ENCODE assay signal across 8 cellular contexts in genomic region chr11:67629386-67630229, GRCh38. TPM values are rescaled to one million over a fixed set of nuclear protein-coding genes. Genes with fewer than 3 reads are reported as not detected.
A peak's percentile ranks its signal among the peaks of the same experiment; 100 is the strongest.
DNase-seq lines count a peak whose midpoint lies in the region; ATAC-seq and TF ChIP-seq lines count a peak whose summit lies in the region.

Gene NUDT8, minus strand, starts transcription at chr11:67629937. Its CDS starts 26 bp downstream, at chr11:67629911.

- DNase-seq in GM04503 (ENCODE audit: low read depth) (peak; percentile 15), GM23338 (ENCODE audit: low spot score) (peak; percentile 89), T follicular helper cell (ENCODE audit: low read depth) (peak; percentile 80), adrenal gland (peak; percentile 76 to 92 (median 83)), left cardiac atrium (peak; percentile 86), prostate gland (ENCODE audit: low spot score) (peak; percentile 70)

- peak within 1 kb of the TSS; percentile 83 for H2AFZ ChIP-seq in GM23338

- TF ChIP-seq CTCF in GM23338 (conservative IDR thresholded peaks at IDR 0.05; ENCODE audit: low read depth in 2 of 2) (peak; percentile 76 to 82), LNCAP (IDR thresholded peaks at IDR 0.05) (peak; percentile 85), adrenal gland (IDR thresholded peaks at IDR 0.05) (peak; percentile 67 to 86 (median 80)), prostate gland (IDR thresholded peaks at IDR 0.05) (peak; percentile 76 to 96 (median 90))

- H3K36me3 ChIP-seq in GM23338 (ENCODE audit: insufficient read depth) (no peaks in the 10 kb centered on the region), adrenal gland (replicated peaks in 1 of 2) (no peaks in the 10 kb centered on the region), prostate gland (no peaks in the 10 kb centered on the region), urinary bladder (ENCODE audit: insufficient read depth) (no peaks in the 10 kb centered on the region)

- H3K9me3 Mint-ChIP-seq in GM23338: peaks cover 4% of the 10 kb centered on the region; the same call in 2 of the 3 replicates

- H3K9me3 ChIP-seq in adrenal gland (replicated peaks in 1 of 3) (no peaks in the 10 kb centered on the region), prostate gland (no peaks in the 10 kb centered on the region)

- H3K79me2 ChIP-seq in GM23338 (replicated peaks; ENCODE audit: insufficient read depth): no peaks in the 10 kb centered on the region

- H3K4me3 Mint-ChIP-seq in GM23338: peak within 1 kb of the TSS; percentile 78

- H3K4me1 ChIP-seq in GM23338 (ENCODE audit: insufficient read depth) (peaks cover 10% of the 10 kb centered on the region; the same call in 1 of the 2 replicates), adrenal gland (replicated peaks in 1 of 2) (peaks cover 0 to 14% of the 10 kb centered on the region in 2 donors), prostate gland (replicated peaks) (peaks cover 4% of the 10 kb centered on the region), urinary bladder (ENCODE audit: insufficient read depth) (no peaks in the 10 kb centered on the region)

- ATAC-seq in GM23338 (peak; percentile 55), left cardiac atrium (peak; percentile 76 to 77)

- no peaks in the 10 kb centered on the region for H3K9me2 ChIP-seq in GM23338 (ENCODE audit: insufficient read depth)

- peaks cover 19% of the 10 kb centered on the region for H3K36me3 Mint-ChIP-seq in GM23338 (ENCODE audit: low read depth)

- peaks cover 5% of the 10 kb centered on the region; the same call in 1 of the 2 replicates for H3F3A ChIP-seq in GM23338 (replicated peaks; ENCODE audit: low read depth)

- H3K4me1 Mint-ChIP-seq in GM23338: peaks cover 15% of the 10 kb centered on the region; the same call in 2 of the 3 replicates

- 0 to 1% (median 0%) methylated on average over 49 to 102 of the region's 102 CpGs; no CpG with 5 or more reads in 1 of the 4 donors for WGBS in adrenal gland, 4 donors
- 2% methylated on average over 50 of the region's 102 CpGs for WGBS in prostate gland
- under 1% methylated on average over 102 of the region's 102 CpGs for WGBS in urinary bladder

- H3K27ac ChIP-seq in GM23338 (ENCODE audit: low read depth) (0 out of 2 replicates have a peak within 1 kb of the TSS, but pooled peaks have one; percentile 83), adrenal gland (peak within 1 kb of the TSS; percentile 9 to 98 (median 89)), prostate gland (peak within 1 kb of the TSS; percentile 97), urinary bladder (ENCODE audit: low read depth) (peak within 1 kb of the TSS; percentile 87)

- H3K27me3 ChIP-seq in GM23338 (ENCODE audit: insufficient read depth) (no peaks in the 10 kb centered on the region), adrenal gland (no peaks in the 10 kb centered on the region), prostate gland (replicated peaks; ENCODE audit: insufficient read depth) (no peaks in the 10 kb centered on the region)

- peak within 1 kb of the TSS; percentile 86 for H3K27ac Mint-ChIP-seq in GM23338

- H3K4me3 ChIP-seq in GM23338 (peak within 1 kb of the TSS; percentile 83), adrenal gland (peak within 1 kb of the TSS in 3 of 4 donors; percentile 15 to 74 (median 49)), prostate gland (peak within 1 kb of the TSS; percentile 56 to 58), urinary bladder (ENCODE audit: low read depth, low read length) (peak within 1 kb of the TSS; percentile 49)

- peaks cover 25% of the 10 kb centered on the region for H3K27me3 Mint-ChIP-seq in GM23338 (ENCODE audit: insufficient read depth, low read depth, poor library complexity)

- intact Hi-C loops in adrenal gland (cut with DNase I): loop anchor here in 1 of 2 donors (5.0 to 10.0 kb wide), 2 partner anchors 83 to 175 kb away; no protein-coding TSS in a partner anchor
- intact Hi-C loops in left cardiac atrium (cut with DNase I): no loop called here
- intact Hi-C loops in prostate gland (cut with DNase I): loop anchor here (10.0 kb wide), 1 partner anchor 175 kb away; no protein-coding TSS in a partner anchor

- TF ChIP-seq POLR2A in adrenal gland (IDR thresholded peaks at IDR 0.05): peak; percentile 34 to 73
- TF ChIP-seq POLR2A in prostate gland (IDR thresholded peaks at IDR 0.05): peak; percentile 71

- H4K20me1 ChIP-seq in GM23338 (replicated peaks; ENCODE audit: insufficient read depth): no peaks in the 10 kb centered on the region

- peak within 1 kb of the TSS; percentile 87 for H3K4me2 ChIP-seq in GM23338

TF ChIP-seq in GM23338, 12 proteins besides CTCF, POLR2A, EP300 and RAD21 (continues in another document):
- TF ChIP-seq REST (IDR thresholded peaks at IDR 0.05; ENCODE audit: unreplicated experiment) (no peak), NANOG (IDR thresholded peaks at IDR 0.05; ENCODE audit: borderline replicate concordance) (no peak), EZH2phosphoT487 (IDR thresholded peaks at IDR 0.05; ENCODE audit: unreplicated experiment) (no peak), ZNF114 (CRISPR knock-in tag; IDR thresholded peaks at IDR 0.05) (no peak), ETS1 (IDR thresholded peaks at IDR 0.05) (no peak), STAT1 (IDR thresholded peaks at IDR 0.05; ENCODE audit: unreplicated experiment) (no peak)

RNA-seq across cellular contexts. Expression of gene NUDT8, which starts in this region (rescaled TPM):
- total RNA-seq in GM23338 (2014; rRNA removed; shearing (Covaris generic)): 5.0 and 6.6 TPM in 2 replicates
- 15.1 and 16.4 TPM in 2 replicates for polyA plus RNA-seq in GM23338 (2016; fragmentation: Nextera tagmentation; extraction: Ambion mirVana)
- total RNA-seq in adrenal gland: 10 to 100 TPM in 2 of 8 donors, 1 to 10 TPM in 6; 2.4 to 40.6 (median 7.9) TPM
- 10 to 100 TPM in 1 of 3 donors, 1 to 10 TPM in 2; 1.9 to 14.0 (median 8.0) TPM for polyA plus RNA-seq in adrenal gland
- total RNA-seq in left cardiac atrium: 10 to 100 TPM; 60.1 to 61.7 TPM
- 10 to 100 TPM in 1 of 2 donors, 1 to 10 TPM in 1; 7.2 to 29.2 TPM for total RNA-seq in prostate gland
- 3.0 TPM for total RNA-seq in urinary bladder
- polyA plus RNA-seq in urinary bladder: 5.8 TPM

Comparison
In these comparisons a context has a peak if more than half of its experiments do, and no peak if none do; other contexts are left out.
1. Peak in every context shown above with its lines: DNase-seq, ATAC-seq, H3K4me3 ChIP-seq and H3K27ac ChIP-seq.
2. DNase-seq: peak in every context shown above with its lines; median percentile 89 in GM23338; 86 in left cardiac atrium; 83 in adrenal gland; 80 in T follicular helper cell; 70 in prostate gland; 15 in GM04503.